8 cellular contexts compared by ENCODE assay signal in genomic region chr16:24070851-24071250, GRCh38.
DNase-seq lines count a peak whose midpoint lies in the region; ATAC-seq and TF ChIP-seq lines count a peak whose summit lies in the region.

No MANE protein-coding gene starts in this region.

- no peak for ATAC-seq in GM18519 (IDR thresholded peaks at IDR 0.05; ENCODE audit: low FRiP score, unreplicated experiment)

- no peak overlapping the region for H3K4me3 ChIP-seq in KMS-11 (IDR thresholded peaks at IDR 0.05; ENCODE audit: insufficient read depth, low read depth, low read length)
- no peak overlapping the region for H3K4me3 ChIP-seq in spleen

- no peak for TF ChIP-seq POLR2A in spleen (IDR thresholded peaks at IDR 0.05)

- H2AFZ ChIP-seq in KMS-11 (ENCODE audit: low read depth): no peak overlapping the region

- no peaks in the 10 kb centered on the region for H4K20me1 ChIP-seq in KMS-11 (ENCODE audit: insufficient read depth)

- intact Hi-C loops in spleen (cut with DNase I; ENCODE audit: low total_unique reads): no loop called here

- no peak overlapping the region for H3K9ac ChIP-seq in KMS-11

- in situ Hi-C loops in ACHN (cut with HindIII; ENCODE audit: low pct_ligation_motif_present, low pct_unique_long_range_greater_than_20kb, low sequenced_read_pairs): no loop called here

- H3K79me2 ChIP-seq in KMS-11 (ENCODE audit: insufficient read depth, low read depth): no peaks in the 10 kb centered on the region

- no peaks in the 10 kb centered on the region for H3K4me1 ChIP-seq in KMS-11 (ENCODE audit: low read depth, poor library complexity, severe bottlenecking)
- H3K4me1 ChIP-seq in spleen: peaks cover 0 to 54% (median 20%) of the 10 kb centered on the region in 6 donors

- H3K27ac ChIP-seq in KMS-11 (no peak overlapping the region), spleen (peak overlapping the region in 2 of 8 donors; percentile 12 to 68)

- H3K27me3 ChIP-seq in KMS-11 (ENCODE audit: insufficient read depth, low read depth): no peaks in the 10 kb centered on the region
- H3K27me3 ChIP-seq in spleen (replicated peaks in 1 of 7): no peaks in the 10 kb centered on the region

- peak; percentile 63 for DNase-seq in ACHN
- peak; percentile 63 for DNase-seq in GM10266 (ENCODE audit: extremely low spot score)
- DNase-seq in UCSD-AML1 (lab: John Stamatoyannopoulos, UW; ENCODE audit: unreplicated experiment): peak; percentile 19
- peak; percentile 83 for DNase-seq in germinal center (ENCODE audit: low spot score)
- no peak for DNase-seq in spleen
- DNase-seq in amniotic stem cell (lab: John Stamatoyannopoulos, UW): no peak

- TF ChIP-seq CTCF in GM10266 (IDR thresholded peaks at IDR 0.05; ENCODE audit: control insufficient read depth, insufficient read depth, low read depth, missing control alignments) (peak; percentile 51), KMS-11 (conservative IDR thresholded peaks at IDR 0.05; ENCODE audit: low read depth, low read length) (peak; percentile 71), spleen (IDR thresholded peaks at IDR 0.05 in 8 of 11, conservative IDR thresholded peaks at IDR 0.05 in 3 of 11) (peak in 7 of 11 experiments; percentile 27 to 61 (median 45))

- no peaks in the 10 kb centered on the region for H3K36me3 ChIP-seq in KMS-11 (ENCODE audit: insufficient read depth)
- H3K36me3 ChIP-seq in spleen: peaks cover 0 to 30% (median 2%) of the 10 kb centered on the region in 6 donors

- no peak overlapping the region for H3K4me2 ChIP-seq in KMS-11

- no peaks in the 10 kb centered on the region for H3K9me3 ChIP-seq in spleen

- WGBS in spleen, 5 donors: 31 to 57% (median 43%) methylated on average over 1 of the region's 1 CpG

Comparison
In these comparisons a context has a peak if more than half of its experiments do, and no peak if none do; other contexts are left out.
1. DNase-seq: peak in ACHN (single experiment), GM10266 (single experiment), UCSD-AML1 (single experiment) and germinal center (single experiment); none in spleen (single experiment) and amniotic stem cell (single experiment).
2. Peak in every context shown above with its lines, with median percentiles within 50 percentile points of each other: CTCF ChIP-seq.